18 cellular contexts compared by ENCODE assay signal in genomic region chr5:35879649-35880048, GRCh38. TPM values are rescaled to one million over a fixed set of nuclear protein-coding genes. Genes with fewer than 3 reads are reported as not detected.
DNase-seq lines count a peak whose midpoint lies in the region; ATAC-seq and TF ChIP-seq lines count a peak whose summit lies in the region.
"Had no signal": no experiment of that assay in that cellular context is flagged by ENCODE, and none has a peak within 500 bp of the region (broad histone marks: within the 10 kb centered on the region; RNA-seq: fewer than 3 reads in every experiment).

No MANE protein-coding gene starts in this region.

- DNase-seq in activated T-cell treated with anti-CD3 and anti-CD28 coated beads, Interleukin-2, amount 50 U/mL, for 72 hours, result no peak
- no peak for DNase-seq in activated T-cell treated with anti-CD3 and anti-CD28 coated beads, Interleukin-2, amount 50 U/mL, for 48 hours
- no peak for DNase-seq in CD4-positive, alpha-beta T cell
- no peak for DNase-seq in naive thymus-derived CD4-positive, alpha-beta T cell
- DNase-seq in NCI-H2171 (lab: John Stamatoyannopoulos, UW), result no peak
- no peak for DNase-seq in activated CD4-positive, CD25-positive, alpha-beta regulatory T cell treated with anti-CD3 and anti-CD28 coated beads, Interleukin-2, amount 50 U/mL, for 72 hours
- DNase-seq: DMS79, NCI-H1105, NCI-H1694, NCI-H2227 treated with DMSO at 0.1 percent for 48 hours, NCI-H524, Right ventricle myocardium superior had no signal

- no peak overlapping the region for H3K4me3 Mint-ChIP-seq in activated T-cell treated with anti-CD3 and anti-CD28 coated beads, Interleukin-2, amount 50 U/mL, for 72 hours
- H3K4me3 Mint-ChIP-seq in CD4-positive, alpha-beta T cell, result peak overlapping the region; percentile 40
- peak overlapping the region in 6 of 10 donors; percentile 2 to 73 (median 31) for H3K4me3 Mint-ChIP-seq in naive thymus-derived CD4-positive, alpha-beta T cell
- H3K4me3 Mint-ChIP-seq: IgD-negative memory B cell had no signal

- H3K9me3 ChIP-seq in CD4-positive, alpha-beta T cell (ENCODE audit: control insufficient read depth, low read length), result no peaks in the 10 kb centered on the region
- H3K9me3 ChIP-seq in OCI-LY1 (ENCODE audit: low read length), result no peaks in the 10 kb centered on the region
- H3K9me3 ChIP-seq in naive thymus-derived CD4-positive, alpha-beta T cell (ENCODE audit: control insufficient read depth in 2 of 3, low read length in 3 of 3), result no peaks in the 10 kb centered on the region
- H3K9me3 ChIP-seq: A549, HAP-1 had no signal

- peaks cover 0 to 2% of the 10 kb centered on the region in 2 donors for H3K9me3 Mint-ChIP-seq in activated T-cell treated with anti-CD3 and anti-CD28 coated beads, Interleukin-2, amount 50 U/mL, for 72 hours
- H3K9me3 Mint-ChIP-seq in CD4-positive, alpha-beta T cell, result peaks cover 13% of the 10 kb centered on the region
- H3K9me3 Mint-ChIP-seq in naive thymus-derived CD4-positive, alpha-beta T cell, result peaks cover 0 to 6% (median 2%) of the 10 kb centered on the region in 11 donors
- H3K9me3 Mint-ChIP-seq: IgD-negative memory B cell had no signal

- no peaks in the 10 kb centered on the region for H3K27me3 ChIP-seq in CD4-positive, alpha-beta T cell (ENCODE audit: control insufficient read depth, insufficient read depth, low read length)
- H3K27me3 ChIP-seq in OCI-LY1 (ENCODE audit: insufficient read depth, low read length), result no peaks in the 10 kb centered on the region
- no peaks in the 10 kb centered on the region for H3K27me3 ChIP-seq in naive thymus-derived CD4-positive, alpha-beta T cell (ENCODE audit: control insufficient read depth in 2 of 2, insufficient read depth in 2 of 2, low read length in 2 of 2)

- intact Hi-C loops in CD4-positive, alpha-beta T cell (cut with DNase I, micrococcal nuclease), result loop anchor here (2.0 to 5.0 kb wide), 2 partner anchors 23 to 43 kb away; partner anchors contain the start of gene IL7R (in 1 of the 2)
- intact Hi-C loops in naive thymus-derived CD4-positive, alpha-beta T cell (cut with micrococcal nuclease), result loop anchor here (1.0 to 10.0 kb wide), 3 partner anchors 8 to 365 kb away; partner anchors contain the start of gene NADK2 (in 1 of the 2)

- no peak overlapping the region for H3K4me3 ChIP-seq in OCI-LY1 (ENCODE audit: low read depth, low read length, poor library complexity, severe bottlenecking)
- H3K4me3 ChIP-seq in naive thymus-derived CD4-positive, alpha-beta T cell (ENCODE audit: low read length), result no peak overlapping the region
- H3K4me3 ChIP-seq: A549, HAP-1 had no signal

- H3K4me2 ChIP-seq in OCI-LY1 (ENCODE audit: low read length), result no peak overlapping the region
- H3K4me2 ChIP-seq: A549 had no signal

- H3F3A ChIP-seq in OCI-LY1 (ENCODE audit: insufficient read depth, low read length), result no peaks in the 10 kb centered on the region

- no peak overlapping the region for H3K9ac ChIP-seq in OCI-LY1 (ENCODE audit: low read length)

- TF ChIP-seq CTCF in CD4-positive, alpha-beta T cell (IDR thresholded peaks at IDR 0.05), result no peak
- TF ChIP-seq CTCF in OCI-LY1 (IDR thresholded peaks at IDR 0.05; ENCODE audit: low read length), result peak; percentile 16; the same call in 1 of the 2 replicates

- H3K4me1 ChIP-seq in OCI-LY1 (ENCODE audit: insufficient read depth, low read length, severe bottlenecking), result peaks cover 90% of the 10 kb centered on the region
- H3K4me1 ChIP-seq in naive thymus-derived CD4-positive, alpha-beta T cell (ENCODE audit: control insufficient read depth in 2 of 2, insufficient read depth in 2 of 2, low read length in 2 of 2), result peaks cover 44 to 54% of the 10 kb centered on the region in 2 donors
- H3K4me1 ChIP-seq: A549, HAP-1 had no signal

- no peaks in the 10 kb centered on the region for H3K9me2 ChIP-seq in OCI-LY1 (ENCODE audit: low read depth, low read length)

- no peak for ATAC-seq in activated T-cell treated with anti-CD3 and anti-CD28 coated beads, Interleukin-2, amount 50 U/mL, for 72 hours (replicated peaks in 1 of 2)
- no peak for ATAC-seq in CD4-positive, alpha-beta T cell (ENCODE audit: poor library complexity)
- no peak for ATAC-seq in naive thymus-derived CD4-positive, alpha-beta T cell
- ATAC-seq in HG03159 (IDR thresholded peaks at IDR 0.05; ENCODE audit: unreplicated experiment), result no peak
- ATAC-seq: A549 had no signal

- CTCF ChIA-PET in CD4-positive, alpha-beta T cell (lab: Charles Lee), result interaction anchor here (0.7 to 4.7 kb wide), 5 partner anchors 18 to 104 kb away, joined by 3 to 20 read pairs (median 3); no protein-coding TSS in a partner anchor
- CTCF ChIA-PET in naive thymus-derived CD4-positive, alpha-beta T cell (lab: Charles Lee), result interaction anchor here (0.8 to 2.0 kb wide), 6 partner anchors 45 to 922 kb away, joined by 3 to 8 read pairs (median 4); no protein-coding TSS in a partner anchor

- peaks cover 20 to 38% of the 10 kb centered on the region in 2 donors for H3K36me3 Mint-ChIP-seq in activated T-cell treated with anti-CD3 and anti-CD28 coated beads, Interleukin-2, amount 50 U/mL, for 72 hours (ENCODE audit: insufficient read depth in 2 of 2)
- peaks cover 68% of the 10 kb centered on the region for H3K36me3 Mint-ChIP-seq in CD4-positive, alpha-beta T cell (ENCODE audit: low read depth)
- H3K36me3 Mint-ChIP-seq in naive thymus-derived CD4-positive, alpha-beta T cell, result peaks cover 29 to 84% (median 55%) of the 10 kb centered on the region in 5 donors
- H3K36me3 Mint-ChIP-seq: IgD-negative memory B cell had no signal

- H2AFZ ChIP-seq in OCI-LY1 (ENCODE audit: low read length), result no peak overlapping the region

- no peaks in the 10 kb centered on the region for H3K27me3 Mint-ChIP-seq in activated T-cell treated with anti-CD3 and anti-CD28 coated beads, Interleukin-2, amount 50 U/mL, for 72 hours (ENCODE audit: low read depth)
- H3K27me3 Mint-ChIP-seq in CD4-positive, alpha-beta T cell, result no peaks in the 10 kb centered on the region
- no peaks in the 10 kb centered on the region for H3K27me3 Mint-ChIP-seq in naive thymus-derived CD4-positive, alpha-beta T cell

- no peak overlapping the region for H3K27ac ChIP-seq in CD4-positive, alpha-beta T cell (ENCODE audit: low read depth, low read length)
- peak overlapping the region; percentile 98 for H3K27ac ChIP-seq in OCI-LY1 (ENCODE audit: low read depth, low read length, poor library complexity, severe bottlenecking)
- no peak overlapping the region for H3K27ac ChIP-seq in naive thymus-derived CD4-positive, alpha-beta T cell (ENCODE audit: low read depth, low read length)
- H3K27ac ChIP-seq: A549, C4-2B had no signal

- POLR2A ChIA-PET in CD4-positive, alpha-beta T cell (lab: Charles Lee), result interaction anchor here (0.7 to 5.9 kb wide), 22 partner anchors 10 to 228 kb away, joined by 3 to 104 read pairs (median 11); partner anchors contain the start of gene IL7R
- POLR2A ChIA-PET in naive thymus-derived CD4-positive, alpha-beta T cell (lab: Charles Lee), result interaction anchor here (0.6 to 7.4 kb wide), 18 partner anchors 9 to 228 kb away, joined by 3 to 167 read pairs (median 4); partner anchors contain the start of gene IL7R

- peaks cover 98% of the 10 kb centered on the region for H3K4me1 Mint-ChIP-seq in activated T-cell treated with anti-CD3 and anti-CD28 coated beads, Interleukin-2, amount 50 U/mL, for 72 hours (ENCODE audit: low read depth)
- H3K4me1 Mint-ChIP-seq in CD4-positive, alpha-beta T cell (ENCODE audit: low read depth), result peaks cover 97% of the 10 kb centered on the region
- H3K4me1 Mint-ChIP-seq in naive thymus-derived CD4-positive, alpha-beta T cell, result peaks cover 63 to 99% (median 96%) of the 10 kb centered on the region in 7 donors

- no peaks in the 10 kb centered on the region for H3K79me2 ChIP-seq in OCI-LY1 (ENCODE audit: insufficient read depth, low read length)

- H4K20me1 ChIP-seq in OCI-LY1 (ENCODE audit: insufficient read depth, low read length), result no peaks in the 10 kb centered on the region

- peak overlapping the region; percentile 29 for H3K27ac Mint-ChIP-seq in activated T-cell treated with anti-CD3 and anti-CD28 coated beads, Interleukin-2, amount 50 U/mL, for 72 hours
- H3K27ac Mint-ChIP-seq in CD4-positive, alpha-beta T cell, result peak overlapping the region; percentile 65
- peak overlapping the region in 6 of 9 donors; percentile 40 to 91 (median 75) for H3K27ac Mint-ChIP-seq in naive thymus-derived CD4-positive, alpha-beta T cell
- H3K27ac Mint-ChIP-seq: IgD-negative memory B cell had no signal

- H3K36me3 ChIP-seq in OCI-LY1 (ENCODE audit: insufficient read depth, low read length), result peaks cover 50% of the 10 kb centered on the region
- peaks cover 28 to 39% (median 32%) of the 10 kb centered on the region in 3 experiments for H3K36me3 ChIP-seq in naive thymus-derived CD4-positive, alpha-beta T cell (ENCODE audit: control insufficient read depth in 2 of 3, insufficient read depth in 3 of 3, low read length in 3 of 3)
- H3K36me3 ChIP-seq: HAP-1 had no signal

RNA-seq across cellular contexts. Expression of gene IL7R, which starts 23.0 kb away (rescaled TPM):
- total RNA-seq in activated T-cell treated with anti-CD3 and anti-CD28 coated beads, Interleukin-2, amount 50 U/mL, for 72 hours, result 100 to 1,000 TPM; 102 to 143 TPM
- total RNA-seq in CD4-positive, alpha-beta T cell, result 100 to 1,000 TPM; 623 to 638 TPM
- total RNA-seq in naive thymus-derived CD4-positive, alpha-beta T cell, result 1,000 to 10,000 TPM in 2 of 5 experiments, 100 to 1,000 TPM in 3; 341 to 1,298 (median 608) TPM
- 100 to 1,000 TPM; 690 to 965 TPM for polyA plus RNA-seq in naive thymus-derived CD4-positive, alpha-beta T cell

RNA-seq across cellular contexts. Expression of gene CAPSL, which starts 58.8 kb away (rescaled TPM):
- 1 to 10 TPM; 1.3 to 2.3 TPM for total RNA-seq in activated T-cell treated with anti-CD3 and anti-CD28 coated beads, Interleukin-2, amount 50 U/mL, for 72 hours
- not detected for total RNA-seq in CD4-positive, alpha-beta T cell
- not detected for total RNA-seq in naive thymus-derived CD4-positive, alpha-beta T cell
- not detected for polyA plus RNA-seq in naive thymus-derived CD4-positive, alpha-beta T cell
- total RNA-seq: Right ventricle myocardium superior had no signal
- polyA plus RNA-seq: A549, IgD-negative memory B cell had no signal

Comparison
In these comparisons a context has a peak if more than half of its experiments do, and no peak if none do; other contexts are left out.
1. H3K4me3 Mint-ChIP-seq: peak in CD4-positive, alpha-beta T cell (single experiment) and naive thymus-derived CD4-positive, alpha-beta T cell (6 of 10); none in activated T-cell treated with anti-CD3 and anti-CD28 coated beads, Interleukin-2, amount 50 U/mL, for 72 hours (0 of 2).
2. Peak in every context shown above with its lines, with median percentiles within 50 percentile points of each other: H3K27ac Mint-ChIP-seq.